Comparison of ENCODE assay signal across 26 cellular contexts in the genomic region with DNA sequence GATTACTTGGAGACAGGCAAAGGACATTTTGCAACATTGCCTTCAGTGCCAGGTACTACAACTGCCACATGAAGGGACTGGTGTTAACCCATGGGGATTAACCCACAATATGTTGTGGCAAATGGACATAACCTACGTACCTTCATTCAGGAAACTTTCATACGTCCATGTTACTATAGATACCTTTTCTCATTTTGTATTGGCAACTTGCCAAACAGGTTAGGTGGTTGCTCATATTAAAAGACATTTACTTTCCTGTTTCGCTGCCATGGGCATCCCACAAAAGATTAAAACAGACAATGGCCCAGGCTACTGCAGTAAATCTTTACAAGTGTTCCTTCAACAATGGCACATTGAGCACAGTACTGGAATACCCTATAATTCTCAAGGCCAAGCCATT.
"Had no signal": no experiment of that assay in that cellular context is flagged by ENCODE, and none has a peak within 500 bp of the region (broad histone marks: within the 10 kb centered on the region; RNA-seq: fewer than 3 reads in every experiment).

No MANE protein-coding gene starts in this region.

- H3K27ac ChIP-seq: adrenal gland, ascending aorta, brain microvascular endothelial cell, esophagus muscularis mucosa, gastrocnemius medialis, left ventricle myocardium inferior, stomach, suprapubic skin, tibial nerve had no signal

- H3K4me3 ChIP-seq: adrenal gland, ascending aorta, esophagus muscularis mucosa, gastrocnemius medialis, left ventricle myocardium inferior, stomach, suprapubic skin, tibial nerve had no signal

- H3K27me3 ChIP-seq: adrenal gland, ascending aorta, brain microvascular endothelial cell, esophagus muscularis mucosa, gastrocnemius medialis, stomach, suprapubic skin, tibial nerve had no signal

- ATAC-seq: activated CD4-positive, alpha-beta T cell treated with anti-CD3 and anti-CD28 coated beads for 36 hours; activated naive CD4-positive, alpha-beta T cell treated with anti-CD3 and anti-CD28 coated beads, Interleukin-2, amount 50 U/mL, for 72 hours; activated T-helper 17 cell treated with anti-CD3 and anti-CD28 coated beads, Interleukin-2, amount 50 U/mL, for 72 hours; effector memory CD8-positive, alpha-beta T cell; gastrocnemius medialis; naive thymus-derived CD4-positive, alpha-beta T cell; sciatic nerve; stimulated activated memory B cell treated with anti-CD40 and anti-IgM and Interleukin-4, amounts not matched to agents 10 μg/mL and 1 μg/mL and 100 μg/mL, for 72 hours had no signal

- H3K9me3 ChIP-seq: adrenal gland, ascending aorta, esophagus muscularis mucosa, gastrocnemius medialis, tibial nerve had no signal

- H3K36me3 ChIP-seq: adrenal gland, ascending aorta, brain microvascular endothelial cell, esophagus muscularis mucosa, gastrocnemius medialis, left ventricle myocardium inferior, stomach, suprapubic skin, tibial nerve had no signal

- DNase-seq: activated B cell treated with CpG ODN at 0.5 μM for 24 hours; activated CD4-positive, alpha-beta T cell treated with anti-CD3 and anti-CD28 coated beads for 36 hours; activated CD4-positive, alpha-beta T cell treated with anti-CD3 and anti-CD28 coated beads, Interleukin-2, amount 50 U/mL, for 4 hours; activated CD8-positive, alpha-beta memory T cell treated with anti-CD3 and anti-CD28 coated beads for 24 hours; activated CD8-positive, alpha-beta memory T cell treated with anti-CD3 and anti-CD28 coated beads, Interleukin-2, amount 50 U/mL, for 4 hours; activated T-cell treated with anti-CD3 and anti-CD28 coated beads, Interleukin-2, amount 50 U/mL, for 24 hours; adrenal gland; brain microvascular endothelial cell; central memory CD4-positive, alpha-beta T cell; effector memory CD8-positive, alpha-beta T cell; gastrocnemius medialis; hypothalamus; left ventricle myocardium inferior; naive thymus-derived CD4-positive, alpha-beta T cell; posterior cingulate gyrus; small intestine; stimulated activated CD4-positive, alpha-beta T cell treated with anti-CD3 and anti-CD28 coated beads, Interleukin-15, amount 100 ng/mL, for 24 hours; stomach had no signal
